Comparison of ENCODE assay signal across 8 cellular contexts in genomic region chr7:100516135-100516812, GRCh38. TPM values are rescaled to one million over a fixed set of nuclear protein-coding genes. Genes with fewer than 3 reads are reported as not detected.
DNase-seq lines count a peak whose midpoint lies in the region; ATAC-seq lines count a peak whose summit lies in the region.

No MANE protein-coding gene starts in this region.

- peak; percentile 74 to 82 (median 80) for DNase-seq in CD4-positive, alpha-beta memory T cell
- peak; percentile 15 for DNase-seq in activated CD4-positive, alpha-beta T cell treated with anti-CD3 and anti-CD28 coated beads for 48 hours
- DNase-seq in fibroblast of peridontal ligament (ENCODE audit: extremely low read depth) (peak; percentile 97), caudate nucleus (lab: John Stamatoyannopoulos, UW) (no peak)
- DNase-seq in stimulated activated CD8-positive, alpha-beta memory T cell treated with anti-CD3 and anti-CD28 coated beads, Interleukin-4, amount 100 ng/mL, for 24 hours (ENCODE audit: low read depth) = peak; percentile 12

- peaks cover 21 to 47% (median 28%) of the 10 kb centered on the region in 4 donors for H3K4me1 Mint-ChIP-seq in CD4-positive, alpha-beta memory T cell

- peak overlapping the region in 1 of 2 donors; percentile 33 for H3K4me3 ChIP-seq in CD4-positive, alpha-beta memory T cell (ENCODE audit: low read length in 2 of 2)

- H3K27ac Mint-ChIP-seq in CD4-positive, alpha-beta memory T cell = peak overlapping the region; percentile 72 to 89 (median 82)

- no peaks in the 10 kb centered on the region for H3K36me3 Mint-ChIP-seq in CD4-positive, alpha-beta memory T cell

- H3K9me3 ChIP-seq in CD4-positive, alpha-beta memory T cell (ENCODE audit: control insufficient read depth in 1 of 2, low read length in 2 of 2) = no peaks in the 10 kb centered on the region

- intact Hi-C loops in CD4-positive, alpha-beta memory T cell (cut with micrococcal nuclease) = loop anchor here (1.0 kb wide), 3 partner anchors 22 to 43 kb away; partner anchors contain the start of gene NYAP1

- H3K4me3 Mint-ChIP-seq in CD4-positive, alpha-beta memory T cell = peak overlapping the region; percentile 61 to 83 (median 78)

- POLR2A ChIA-PET in CD4-positive, alpha-beta memory T cell (lab: Charles Lee; ENCODE audit: partially characterized antibody) = interaction anchor here (0.5 to 2.9 kb wide), 22 partner anchors 10 to 359 kb away, joined by 3 to 37 read pairs (median 5); partner anchors contain the start of genes AGFG2, FBXO24, LRCH4 and MEPCE

- no peaks in the 10 kb centered on the region for H3K27me3 ChIP-seq in CD4-positive, alpha-beta memory T cell (ENCODE audit: insufficient read depth, low read length)

- ATAC-seq in HG02870 (IDR thresholded peaks at IDR 0.05; ENCODE audit: unreplicated experiment) (peak; percentile 72), GM21723 (IDR thresholded peaks at IDR 0.05; ENCODE audit: unreplicated experiment) (no peak), GM19455 (IDR thresholded peaks at IDR 0.05; ENCODE audit: unreplicated experiment) (no peak)

- peaks cover 30% of the 10 kb centered on the region for H3K4me1 ChIP-seq in CD4-positive, alpha-beta memory T cell (ENCODE audit: insufficient read depth, low read length)

- no peaks in the 10 kb centered on the region for H3K27me3 Mint-ChIP-seq in CD4-positive, alpha-beta memory T cell

- peak overlapping the region; percentile 24 for H3K27ac ChIP-seq in CD4-positive, alpha-beta memory T cell (ENCODE audit: low read depth, low read length)
- no peak overlapping the region for H3K27ac ChIP-seq in caudate nucleus (ENCODE audit: low read depth, low read length)

- CTCF ChIA-PET in CD4-positive, alpha-beta memory T cell (lab: Charles Lee; ENCODE audit: partially characterized antibody) = interaction anchor here (0.6 to 3.7 kb wide), 16 partner anchors 10 to 71 kb away, joined by 3 to 40 read pairs (median 4); partner anchors contain the start of genes AGFG2 and FBXO24

- H3K36me3 ChIP-seq in CD4-positive, alpha-beta memory T cell (ENCODE audit: insufficient read depth, low read length) = no peaks in the 10 kb centered on the region

- H3K9me3 Mint-ChIP-seq in CD4-positive, alpha-beta memory T cell = no peaks in the 10 kb centered on the region

RNA-seq across cellular contexts. Expression of gene AGFG2, which starts 22.7 kb away (rescaled TPM):
- total RNA-seq in CD4-positive, alpha-beta memory T cell = 10 to 100 TPM; 56.6 to 58.3 TPM
- polyA plus RNA-seq in CD4-positive, alpha-beta memory T cell = 10 to 100 TPM; 19.7 to 35.6 TPM

RNA-seq across cellular contexts. Expression of gene NYAP1, which starts 32.5 kb away (rescaled TPM):
- total RNA-seq in CD4-positive, alpha-beta memory T cell = under 1 TPM; 0.38 to 0.58 TPM
- not detected for polyA plus RNA-seq in CD4-positive, alpha-beta memory T cell

RNA-seq across cellular contexts. Expression of gene TSC22D4, which starts 37.3 kb away (rescaled TPM):
- total RNA-seq in CD4-positive, alpha-beta memory T cell = 100 to 1,000 TPM; 144 to 154 TPM
- 10 to 100 TPM; 30.0 to 34.5 TPM for polyA plus RNA-seq in CD4-positive, alpha-beta memory T cell

RNA-seq across cellular contexts. Expression of gene SPACDR, which starts 52.2 kb away (rescaled TPM):
- 1 to 10 TPM; 4.6 to 5.7 TPM for total RNA-seq in CD4-positive, alpha-beta memory T cell
- under 1 TPM; 0.26 to 0.34 TPM for polyA plus RNA-seq in CD4-positive, alpha-beta memory T cell

RNA-seq across cellular contexts. Expression of gene SAP25, which starts 57.4 kb away (rescaled TPM):
- 100 to 1,000 TPM; 119 to 126 TPM for total RNA-seq in CD4-positive, alpha-beta memory T cell
- polyA plus RNA-seq in CD4-positive, alpha-beta memory T cell = under 1 TPM in 1 of 2 donors, not detected in 1; 0.72 TPM

Comparison
In these comparisons a context has a peak if more than half of its experiments do, and no peak if none do; other contexts are left out.
1. DNase-seq: peak in CD4-positive, alpha-beta memory T cell (5 of 5), activated CD4-positive, alpha-beta T cell treated with anti-CD3 and anti-CD28 coated beads for 48 hours (single experiment), fibroblast of peridontal ligament (single experiment) and stimulated activated CD8-positive, alpha-beta memory T cell treated with anti-CD3 and anti-CD28 coated beads, Interleukin-4, amount 100 ng/mL, for 24 hours (single experiment); none in caudate nucleus (0 of 61).